ENCODE assay signal across 8 cellular contexts in the genomic region with DNA sequence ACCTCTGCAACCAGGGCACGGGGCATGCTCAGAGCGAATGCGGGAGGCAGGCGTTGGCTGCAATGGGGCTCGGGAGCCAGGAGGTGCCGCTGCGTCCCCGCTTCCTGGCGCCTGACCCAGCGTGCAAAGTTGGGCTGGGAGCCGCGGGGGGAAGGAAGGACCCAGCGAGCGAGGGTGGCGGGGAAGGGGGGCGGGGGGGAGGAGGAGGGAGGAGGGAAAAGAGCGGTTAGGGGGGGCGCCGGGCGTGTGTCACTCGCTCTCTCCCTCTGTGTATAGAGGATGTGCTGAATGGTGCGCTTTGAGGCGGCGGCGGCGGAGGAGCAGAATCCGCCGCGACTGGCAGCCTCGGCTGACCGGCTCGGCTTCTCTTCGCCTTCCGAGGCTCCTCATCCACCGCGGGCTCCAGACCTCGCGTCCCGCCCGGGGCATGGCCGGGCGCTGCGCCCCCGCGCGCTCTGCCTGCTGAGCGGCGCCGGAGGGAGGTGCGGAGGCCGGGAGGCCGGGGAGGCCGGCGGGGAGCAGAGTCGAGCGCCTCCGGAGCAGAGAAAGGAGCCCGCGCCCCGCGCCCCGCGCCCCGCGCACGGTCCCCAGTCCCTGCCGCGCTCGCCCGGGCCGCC.
DNase-seq lines count a peak whose midpoint lies in the region; ATAC-seq and FAIRE-seq lines count a peak whose summit lies in the region.

A gene (plus strand): TSS at position 252 of the 617 bp plus-strand sequence. CDS start 386 bp downstream, outside the sequence.

- H3K9me3 Mint-ChIP-seq in effector memory CD8-positive, alpha-beta T cell: no peaks in the 10 kb centered on the region

- H3K4me3 Mint-ChIP-seq in effector memory CD8-positive, alpha-beta T cell: peak within 1 kb of the TSS; percentile 90 to 94

- DNase-seq in AG20443 (ENCODE audit: low spot score) (peak; percentile 95), GM19239 (ENCODE audit: insufficient read length, low spot score) (peak; percentile 86), NCI-H748 treated with DMSO at 0.1 percent for 48 hours (lab: John Stamatoyannopoulos, UW) (peak; percentile 96), medulla oblongata (ENCODE audit: extremely low spot score) (peak; percentile 84)
- DNase-seq in activated CD8-positive, alpha-beta memory T cell treated with anti-CD3 and anti-CD28 coated beads for 48 hours (ENCODE audit: low read depth in 2 of 3, low spot score in 2 of 3): peak; percentile 48 to 61 (median 55)
- peak; percentile 85 to 89 (median 87) for DNase-seq in effector memory CD8-positive, alpha-beta T cell
- DNase-seq in stimulated activated CD4-positive, alpha-beta T cell treated with anti-CD3 and anti-CD28 coated beads, TNF-alpha, amount 100 ng/mL, for 48 hours (ENCODE audit: low read depth in 3 of 3): peak; percentile 50 to 71 (median 52)

- H3K27me3 Mint-ChIP-seq in effector memory CD8-positive, alpha-beta T cell: peaks cover 2% of the 10 kb centered on the region in 2 donors

- H3K27ac Mint-ChIP-seq in effector memory CD8-positive, alpha-beta T cell: peak within 1 kb of the TSS in 1 of 2 donors; percentile 86

- H3K4me1 Mint-ChIP-seq in effector memory CD8-positive, alpha-beta T cell (ENCODE audit: low read depth in 2 of 2): peaks cover 30 to 37% of the 10 kb centered on the region in 2 donors

- FAIRE-seq in GM19239 (lab: Jason Lieb, UNC): no peak

- peak; percentile 69 for ATAC-seq in HG03442 (IDR thresholded peaks at IDR 0.05; ENCODE audit: unreplicated experiment)
- peak; percentile 85 for ATAC-seq in effector memory CD8-positive, alpha-beta T cell (replicated peaks)

- peaks cover 5% of the 10 kb centered on the region for H3K36me3 Mint-ChIP-seq in effector memory CD8-positive, alpha-beta T cell (ENCODE audit: insufficient read depth)

Comparison
In these comparisons a context has a peak if more than half of its experiments do, and no peak if none do; other contexts are left out.
1. Peak in every context shown above with its lines: DNase-seq and ATAC-seq.